1 cellular context compared by ENCODE assay signal in the genomic region with DNA sequence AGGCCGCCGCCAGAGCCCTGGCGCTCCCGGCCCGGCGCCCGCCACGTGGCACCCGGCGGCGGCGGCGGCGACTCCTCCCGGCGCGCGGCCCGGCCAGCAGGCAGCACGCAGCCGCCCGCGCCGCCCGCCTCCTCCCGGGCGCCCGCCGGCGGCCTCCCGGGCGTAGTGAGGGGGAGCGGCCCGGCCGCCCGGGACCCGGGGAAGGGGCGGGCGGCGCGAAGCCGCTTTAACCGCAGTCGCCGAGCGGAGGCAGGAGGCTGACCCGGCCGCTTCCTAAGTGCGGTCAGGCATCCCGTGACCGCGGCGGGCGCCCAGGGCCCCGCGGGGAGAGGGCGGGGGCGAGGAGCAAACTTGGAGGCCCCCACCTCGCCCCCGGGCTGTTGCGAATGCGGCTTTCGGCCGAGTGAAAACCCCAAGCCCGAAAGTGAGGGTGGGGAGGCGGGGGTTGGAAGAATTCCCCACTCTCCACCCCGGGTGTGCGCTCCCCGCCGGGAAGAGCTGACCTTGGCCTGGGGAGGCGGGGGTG.
TF ChIP-seq lines count a peak whose summit lies in the region.

No MANE protein-coding gene starts in this region.

TF ChIP-seq in K562, 482 proteins besides CTCF, POLR2A, EP300 and RAD21 (continued from another document and continues in another):
- TF ChIP-seq ZBTB5 (IDR thresholded peaks at IDR 0.05): no peak
- TF ChIP-seq, protein P1, sequence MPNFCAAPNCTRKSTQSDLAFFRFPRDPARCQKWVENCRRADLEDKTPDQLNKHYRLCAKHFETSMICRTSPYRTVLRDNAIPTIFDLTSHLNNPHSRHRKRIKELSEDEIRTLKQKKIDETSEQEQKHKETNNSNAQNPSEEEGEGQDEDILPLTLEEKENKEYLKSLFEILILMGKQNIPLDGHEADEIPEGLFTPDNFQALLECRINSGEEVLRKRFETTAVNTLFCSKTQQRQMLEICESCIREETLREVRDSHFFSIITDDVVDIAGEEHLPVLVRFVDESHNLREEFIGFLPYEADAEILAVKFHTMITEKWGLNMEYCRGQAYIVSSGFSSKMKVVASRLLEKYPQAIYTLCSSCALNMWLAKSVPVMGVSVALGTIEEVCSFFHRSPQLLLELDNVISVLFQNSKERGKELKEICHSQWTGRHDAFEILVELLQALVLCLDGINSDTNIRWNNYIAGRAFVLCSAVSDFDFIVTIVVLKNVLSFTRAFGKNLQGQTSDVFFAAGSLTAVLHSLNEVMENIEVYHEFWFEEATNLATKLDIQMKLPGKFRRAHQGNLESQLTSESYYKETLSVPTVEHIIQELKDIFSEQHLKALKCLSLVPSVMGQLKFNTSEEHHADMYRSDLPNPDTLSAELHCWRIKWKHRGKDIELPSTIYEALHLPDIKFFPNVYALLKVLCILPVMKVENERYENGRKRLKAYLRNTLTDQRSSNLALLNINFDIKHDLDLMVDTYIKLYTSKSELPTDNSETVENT (CRISPR knock-in tag; IDR thresholded peaks at IDR 0.05): 0 out of 2 replicates have a peak, but pooled peaks have one; percentile 32
- 0 out of 2 replicates have a peak, but pooled peaks have one; percentile 8 for TF ChIP-seq MTA3 (IDR thresholded peaks at IDR 0.05; ENCODE audit: borderline replicate concordance)
- TF ChIP-seq, protein P2, sequence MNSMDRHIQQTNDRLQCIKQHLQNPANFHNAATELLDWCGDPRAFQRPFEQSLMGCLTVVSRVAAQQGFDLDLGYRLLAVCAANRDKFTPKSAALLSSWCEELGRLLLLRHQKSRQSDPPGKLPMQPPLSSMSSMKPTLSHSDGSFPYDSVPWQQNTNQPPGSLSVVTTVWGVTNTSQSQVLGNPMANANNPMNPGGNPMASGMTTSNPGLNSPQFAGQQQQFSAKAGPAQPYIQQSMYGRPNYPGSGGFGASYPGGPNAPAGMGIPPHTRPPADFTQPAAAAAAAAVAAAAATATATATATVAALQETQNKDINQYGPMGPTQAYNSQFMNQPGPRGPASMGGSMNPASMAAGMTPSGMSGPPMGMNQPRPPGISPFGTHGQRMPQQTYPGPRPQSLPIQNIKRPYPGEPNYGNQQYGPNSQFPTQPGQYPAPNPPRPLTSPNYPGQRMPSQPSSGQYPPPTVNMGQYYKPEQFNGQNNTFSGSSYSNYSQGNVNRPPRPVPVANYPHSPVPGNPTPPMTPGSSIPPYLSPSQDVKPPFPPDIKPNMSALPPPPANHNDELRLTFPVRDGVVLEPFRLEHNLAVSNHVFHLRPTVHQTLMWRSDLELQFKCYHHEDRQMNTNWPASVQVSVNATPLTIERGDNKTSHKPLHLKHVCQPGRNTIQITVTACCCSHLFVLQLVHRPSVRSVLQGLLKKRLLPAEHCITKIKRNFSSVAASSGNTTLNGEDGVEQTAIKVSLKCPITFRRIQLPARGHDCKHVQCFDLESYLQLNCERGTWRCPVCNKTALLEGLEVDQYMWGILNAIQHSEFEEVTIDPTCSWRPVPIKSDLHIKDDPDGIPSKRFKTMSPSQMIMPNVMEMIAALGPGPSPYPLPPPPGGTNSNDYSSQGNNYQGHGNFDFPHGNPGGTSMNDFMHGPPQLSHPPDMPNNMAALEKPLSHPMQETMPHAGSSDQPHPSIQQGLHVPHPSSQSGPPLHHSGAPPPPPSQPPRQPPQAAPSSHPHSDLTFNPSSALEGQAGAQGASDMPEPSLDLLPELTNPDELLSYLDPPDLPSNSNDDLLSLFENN (IDR thresholded peaks at IDR 0.05; ENCODE audit: low read depth in 2 of 2, low read length in 2 of 2): peak in 1 of 2 experiments; percentile 59; a peak in 1 of 4 replicates
- TF ChIP-seq MITF (IDR thresholded peaks at IDR 0.05): 0 out of 2 replicates have a peak, but pooled peaks have one; percentile 26
- no peak for TF ChIP-seq SIN3B (IDR thresholded peaks at IDR 0.05; ENCODE audit: low read depth)
- 0 out of 2 replicates have a peak, but pooled peaks have one; percentile 6 for TF ChIP-seq ZNF175 (CRISPR knock-in tag; IDR thresholded peaks at IDR 0.05; ENCODE audit: low read depth)
- TF ChIP-seq SMAD4 (CRISPR knock-in tag; conservative IDR thresholded peaks at IDR 0.05): peak; percentile 57
- TF ChIP-seq, protein P3, sequence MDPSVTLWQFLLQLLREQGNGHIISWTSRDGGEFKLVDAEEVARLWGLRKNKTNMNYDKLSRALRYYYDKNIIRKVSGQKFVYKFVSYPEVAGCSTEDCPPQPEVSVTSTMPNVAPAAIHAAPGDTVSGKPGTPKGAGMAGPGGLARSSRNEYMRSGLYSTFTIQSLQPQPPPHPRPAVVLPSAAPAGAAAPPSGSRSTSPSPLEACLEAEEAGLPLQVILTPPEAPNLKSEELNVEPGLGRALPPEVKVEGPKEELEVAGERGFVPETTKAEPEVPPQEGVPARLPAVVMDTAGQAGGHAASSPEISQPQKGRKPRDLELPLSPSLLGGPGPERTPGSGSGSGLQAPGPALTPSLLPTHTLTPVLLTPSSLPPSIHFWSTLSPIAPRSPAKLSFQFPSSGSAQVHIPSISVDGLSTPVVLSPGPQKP (CRISPR knock-in tag; IDR thresholded peaks at IDR 0.05): no peak
- TF ChIP-seq, protein P4, sequence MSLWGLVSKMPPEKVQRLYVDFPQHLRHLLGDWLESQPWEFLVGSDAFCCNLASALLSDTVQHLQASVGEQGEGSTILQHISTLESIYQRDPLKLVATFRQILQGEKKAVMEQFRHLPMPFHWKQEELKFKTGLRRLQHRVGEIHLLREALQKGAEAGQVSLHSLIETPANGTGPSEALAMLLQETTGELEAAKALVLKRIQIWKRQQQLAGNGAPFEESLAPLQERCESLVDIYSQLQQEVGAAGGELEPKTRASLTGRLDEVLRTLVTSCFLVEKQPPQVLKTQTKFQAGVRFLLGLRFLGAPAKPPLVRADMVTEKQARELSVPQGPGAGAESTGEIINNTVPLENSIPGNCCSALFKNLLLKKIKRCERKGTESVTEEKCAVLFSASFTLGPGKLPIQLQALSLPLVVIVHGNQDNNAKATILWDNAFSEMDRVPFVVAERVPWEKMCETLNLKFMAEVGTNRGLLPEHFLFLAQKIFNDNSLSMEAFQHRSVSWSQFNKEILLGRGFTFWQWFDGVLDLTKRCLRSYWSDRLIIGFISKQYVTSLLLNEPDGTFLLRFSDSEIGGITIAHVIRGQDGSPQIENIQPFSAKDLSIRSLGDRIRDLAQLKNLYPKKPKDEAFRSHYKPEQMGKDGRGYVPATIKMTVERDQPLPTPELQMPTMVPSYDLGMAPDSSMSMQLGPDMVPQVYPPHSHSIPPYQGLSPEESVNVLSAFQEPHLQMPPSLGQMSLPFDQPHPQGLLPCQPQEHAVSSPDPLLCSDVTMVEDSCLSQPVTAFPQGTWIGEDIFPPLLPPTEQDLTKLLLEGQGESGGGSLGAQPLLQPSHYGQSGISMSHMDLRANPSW (CRISPR knock-in tag; IDR thresholded peaks at IDR 0.05): no peak
- TF ChIP-seq PRDM10 (IDR thresholded peaks at IDR 0.05; ENCODE audit: partially characterized antibody): no peak
- TF ChIP-seq KLF6 (CRISPR knock-in tag; IDR thresholded peaks at IDR 0.05; ENCODE audit: borderline replicate concordance): 0 out of 2 replicates have a peak, but pooled peaks have one; percentile 23
- TF ChIP-seq NONO (IDR thresholded peaks at IDR 0.05; ENCODE audit: low read depth in 2 of 2, low read length in 1 of 2): 0 out of 4 replicates have a peak, but pooled peaks have one; percentile 27 to 34
- peak; percentile 76 for TF ChIP-seq TFE3 (CRISPR knock-in tag; IDR thresholded peaks at IDR 0.05)
- TF ChIP-seq ZNF23 (CRISPR knock-in tag; IDR thresholded peaks at IDR 0.05): no peak
- no peak for TF ChIP-seq OTX1 (CRISPR knock-in tag; IDR thresholded peaks at IDR 0.05)
- TF ChIP-seq GTF2E2 (tag; IDR thresholded peaks at IDR 0.05): no peak
- no peak for TF ChIP-seq STAT5B (CRISPR knock-in tag; IDR thresholded peaks at IDR 0.05)
- TF ChIP-seq EHMT2 (IDR thresholded peaks at IDR 0.05): no peak
- peak; percentile 4; the same call in 1 of the 2 replicates for TF ChIP-seq CREM (IDR thresholded peaks at IDR 0.05; ENCODE audit: low read depth)
- TF ChIP-seq DMBX1 (CRISPR knock-in tag; IDR thresholded peaks at IDR 0.05; ENCODE audit: borderline replicate concordance): peak; percentile 34; the same call in 1 of the 2 replicates
- TF ChIP-seq PHB (CRISPR knock-in tag; IDR thresholded peaks at IDR 0.05): no peak
- no peak for TF ChIP-seq SAFB (IDR thresholded peaks at IDR 0.05; ENCODE audit: borderline replicate concordance, low read depth, low read length)
- peak; percentile 83 for TF ChIP-seq RBFOX2 (IDR thresholded peaks at IDR 0.05; ENCODE audit: low read depth, low read length)
- TF ChIP-seq, protein P5, sequence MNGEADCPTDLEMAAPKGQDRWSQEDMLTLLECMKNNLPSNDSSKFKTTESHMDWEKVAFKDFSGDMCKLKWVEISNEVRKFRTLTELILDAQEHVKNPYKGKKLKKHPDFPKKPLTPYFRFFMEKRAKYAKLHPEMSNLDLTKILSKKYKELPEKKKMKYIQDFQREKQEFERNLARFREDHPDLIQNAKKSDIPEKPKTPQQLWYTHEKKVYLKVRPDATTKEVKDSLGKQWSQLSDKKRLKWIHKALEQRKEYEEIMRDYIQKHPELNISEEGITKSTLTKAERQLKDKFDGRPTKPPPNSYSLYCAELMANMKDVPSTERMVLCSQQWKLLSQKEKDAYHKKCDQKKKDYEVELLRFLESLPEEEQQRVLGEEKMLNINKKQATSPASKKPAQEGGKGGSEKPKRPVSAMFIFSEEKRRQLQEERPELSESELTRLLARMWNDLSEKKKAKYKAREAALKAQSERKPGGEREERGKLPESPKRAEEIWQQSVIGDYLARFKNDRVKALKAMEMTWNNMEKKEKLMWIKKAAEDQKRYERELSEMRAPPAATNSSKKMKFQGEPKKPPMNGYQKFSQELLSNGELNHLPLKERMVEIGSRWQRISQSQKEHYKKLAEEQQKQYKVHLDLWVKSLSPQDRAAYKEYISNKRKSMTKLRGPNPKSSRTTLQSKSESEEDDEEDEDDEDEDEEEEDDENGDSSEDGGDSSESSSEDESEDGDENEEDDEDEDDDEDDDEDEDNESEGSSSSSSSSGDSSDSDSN (IDR thresholded peaks at IDR 0.05; ENCODE audit: borderline replicate concordance in 1 of 2, low read depth in 2 of 2, low read length in 2 of 2): peak in 1 of 2 experiments; percentile 64; a peak in 2 of 4 replicates
- TF ChIP-seq ZBTB1 (CRISPR knock-in tag; IDR thresholded peaks at IDR 0.05; ENCODE audit: borderline replicate concordance, low read depth): peak; percentile 98
- no peak for TF ChIP-seq NCOR1 (IDR thresholded peaks at IDR 0.05)
- peak; percentile 15; the same call in 1 of the 2 replicates for TF ChIP-seq SOX6 (IDR thresholded peaks at IDR 0.05)
- TF ChIP-seq ARID2 (IDR thresholded peaks at IDR 0.05): no peak
